In the genomic region with DNA sequence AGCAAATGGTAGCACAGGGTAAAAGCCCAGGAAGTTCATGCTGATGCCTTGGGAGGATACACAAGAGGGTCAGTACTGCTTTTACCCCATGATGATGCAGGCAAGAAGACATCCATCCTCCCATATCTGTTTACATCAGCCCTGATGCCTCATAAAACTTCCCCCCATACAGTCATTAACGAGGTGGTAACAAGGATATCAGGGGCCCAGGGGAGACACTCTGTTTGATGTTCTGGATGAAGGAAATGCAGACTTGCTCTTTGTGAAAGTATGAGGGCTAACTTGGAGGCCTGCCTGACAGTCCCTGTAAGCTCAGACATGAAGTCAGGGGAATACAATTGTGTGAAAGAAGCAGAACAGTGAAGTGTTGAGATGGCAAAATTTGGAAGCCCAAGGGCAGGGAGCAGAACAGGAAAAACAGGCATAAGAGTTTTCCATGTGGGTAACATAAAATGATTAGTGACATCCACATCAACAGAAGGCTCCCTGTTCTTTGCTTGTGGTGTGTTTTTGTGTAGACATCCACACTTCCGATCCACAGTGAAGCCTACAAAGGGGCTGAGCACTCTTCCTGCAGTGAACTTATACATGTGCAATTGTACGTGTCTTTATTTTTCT, we compare ENCODE assay signal across 25 cellular contexts.
DNase-seq lines count a peak whose midpoint lies in the region; ATAC-seq and TF ChIP-seq lines count a peak whose summit lies in the region.
"Had no signal": no experiment of that assay in that cellular context is flagged by ENCODE, and none has a peak within 500 bp of the region (broad histone marks: within the 10 kb centered on the region; RNA-seq: fewer than 3 reads in every experiment).

No MANE protein-coding gene starts in this region.

- no TSS peak for BruUV-seq in mammary epithelial cell (replicated peaks; lab: Mats Ljungman, UMichigan)

- no peaks in the 10 kb centered on the region for H3K36me3 Mint-ChIP-seq in nephron progenitor cell (ENCODE audit: low read depth)
- H3K36me3 Mint-ChIP-seq: CD4-positive, alpha-beta memory T cell had no signal

- peaks cover 3% of the 10 kb centered on the region for H3K27me3 Mint-ChIP-seq in nephron progenitor cell (ENCODE audit: low read depth, poor library complexity)

- 38% methylated on average over 3 of the region's 3 CpGs for WGBS in mammary epithelial cell (ENCODE audit: low coverage, missing lambda C conversion rate)

- no peak overlapping the region for H2AFZ ChIP-seq in mammary epithelial cell (ENCODE audit: low read depth, low read length)

- no peaks in the 10 kb centered on the region for H3K27me3 ChIP-seq in effector memory CD4-positive, alpha-beta T cell (replicated peaks; ENCODE audit: control insufficient read depth, insufficient read depth, low read length, poor library complexity, severe bottlenecking)
- H3K27me3 ChIP-seq in mammary epithelial cell (ENCODE audit: insufficient read depth, low read length) = no peaks in the 10 kb centered on the region
- H3K27me3 ChIP-seq: BLaER1 treated with 17β-estradiol and CSF1 and Interleukin-3, amounts not matched to agents 10 nM and 100 nM had no signal

- H3K9ac ChIP-seq in mammary epithelial cell (ENCODE audit: insufficient read depth, low read length) = no peak overlapping the region
- H3K9ac ChIP-seq: BLaER1 treated with 17β-estradiol and CSF1 and Interleukin-3, amounts not matched to agents 10 nM and 100 nM had no signal

- intact Hi-C loops in mammary epithelial cell (cut with micrococcal nuclease) = loop anchor here (10.0 kb wide), 2 partner anchors 351 to 451 kb away; no protein-coding TSS in a partner anchor

- CTCF ChIA-PET in mammary epithelial cell (lab: Charles Lee; ENCODE audit: low non-redundant PET) = no interaction called here

- no peak overlapping the region for H3K4me3 Mint-ChIP-seq in nephron progenitor cell
- H3K4me3 Mint-ChIP-seq: CD4-positive, alpha-beta memory T cell had no signal

- H3K4me3 ChIP-seq in effector memory CD4-positive, alpha-beta T cell (ENCODE audit: insufficient read depth, low read depth, low read length, poor library complexity, severe bottlenecking) = no peak overlapping the region
- no peak overlapping the region for H3K4me3 ChIP-seq in mammary epithelial cell (replicated peaks in 1 of 3; ENCODE audit: insufficient read depth in 1 of 3, low read depth in 2 of 3, low read length in 3 of 3)
- H3K4me3 ChIP-seq: A549; BLaER1 treated with 17β-estradiol and CSF1 and Interleukin-3, amounts not matched to agents 10 nM and 100 nM had no signal

- H3K36me3 ChIP-seq in effector memory CD4-positive, alpha-beta T cell (ENCODE audit: control insufficient read depth, insufficient read depth, low read length) = no peaks in the 10 kb centered on the region
- H3K36me3 ChIP-seq in mammary epithelial cell (ENCODE audit: insufficient read depth, low read length) = no peaks in the 10 kb centered on the region
- H3K36me3 ChIP-seq: BLaER1 treated with 17β-estradiol and CSF1 and Interleukin-3, amounts not matched to agents 10 nM and 100 nM had no signal

- peak overlapping the region; percentile 13 for H3K27ac Mint-ChIP-seq in nephron progenitor cell
- H3K27ac Mint-ChIP-seq: CD4-positive, alpha-beta memory T cell had no signal

- H3K27ac ChIP-seq in effector memory CD4-positive, alpha-beta T cell (ENCODE audit: insufficient read depth, low read length, poor library complexity, severe bottlenecking) = no peak overlapping the region
- H3K27ac ChIP-seq in mammary epithelial cell (ENCODE audit: insufficient read depth, low read depth, low read length) = no peak overlapping the region
- H3K27ac ChIP-seq: A549; BLaER1 treated with 17β-estradiol and CSF1 and Interleukin-3, amounts not matched to agents 10 nM and 100 nM; RWPE1 had no signal

- H3K4me1 ChIP-seq in effector memory CD4-positive, alpha-beta T cell (ENCODE audit: control insufficient read depth, insufficient read depth, low read length, poor library complexity, severe bottlenecking) = no peaks in the 10 kb centered on the region
- H3K4me1 ChIP-seq in mammary epithelial cell (ENCODE audit: insufficient read depth, low read length) = peaks cover 18% of the 10 kb centered on the region
- H3K4me1 ChIP-seq: A549 had no signal

- H3K4me2 ChIP-seq in mammary epithelial cell (ENCODE audit: insufficient read depth, low read depth, low read length) = no peak overlapping the region
- H3K4me2 ChIP-seq: A549 had no signal

- no peaks in the 10 kb centered on the region for H3K9me3 ChIP-seq in effector memory CD4-positive, alpha-beta T cell (ENCODE audit: control insufficient read depth, low read length)
- H3K9me3 ChIP-seq in mammary epithelial cell (replicated peaks; ENCODE audit: insufficient read depth, low read length) = no peaks in the 10 kb centered on the region
- H3K9me3 ChIP-seq: A549; BLaER1 treated with 17β-estradiol and CSF1 and Interleukin-3, amounts not matched to agents 10 nM and 100 nM had no signal

- DNase-seq in DMS79 treated with DMSO at 0.1 percent for 48 hours (lab: John Stamatoyannopoulos, UW) (peak; percentile 44), M059J (ENCODE audit: low read depth) (peak; percentile 36), nephron progenitor cell (no peak), GM03348 (ENCODE audit: low spot score) (no peak), mammary epithelial cell (no peak)
- DNase-seq in effector memory CD4-positive, alpha-beta T cell = no peak
- DNase-seq: AML-193; CD4-positive, alpha-beta memory T cell; COR-L47; DMS53; EL; GF-D8; Kasumi-1; NCI-H2029; NCI-H2227 treated with DMSO at 0.1 percent for 48 hours; NCI-H82; SHP77; T-helper 1 cell had no signal

- no peaks in the 10 kb centered on the region for H4K20me1 ChIP-seq in mammary epithelial cell (ENCODE audit: insufficient read depth, low read length)
- H4K20me1 ChIP-seq: BLaER1 treated with 17β-estradiol and CSF1 and Interleukin-3, amounts not matched to agents 10 nM and 100 nM had no signal

- in situ Hi-C loops in mammary epithelial cell (cut with MboI; ENCODE audit: low sequenced_read_pairs in 2 of 2) = loop anchor here in 1 of 2 donors (25.0 kb wide), 3 partner anchors 588 to 1062 kb away; partner anchors contain the start of gene MAFB

- H3K9me3 Mint-ChIP-seq in nephron progenitor cell = no peaks in the 10 kb centered on the region

- H3K79me2 ChIP-seq in mammary epithelial cell (ENCODE audit: insufficient read depth, low read length) = no peaks in the 10 kb centered on the region

- TF ChIP-seq CTCF in nephron progenitor cell (IDR thresholded peaks at IDR 0.05) (no peak), mammary epithelial cell (conservative IDR thresholded peaks at IDR 0.05 in 1 of 2, IDR thresholded peaks at IDR 0.05 in 1 of 2; ENCODE audit: extremely low read depth in 1 of 2, insufficient read depth in 1 of 2, low read depth in 1 of 2, low read length in 2 of 2) (no peak)

- peaks cover 99% of the 10 kb centered on the region for H3K4me1 Mint-ChIP-seq in nephron progenitor cell

- peak; percentile 19 for ATAC-seq in esophagus mucosa
- ATAC-seq: A549, HCT116, HepG2, Panc1 had no signal

- dilution Hi-C loops in mammary epithelial cell (cut with HindIII; ENCODE audit: low sequenced_read_pairs) = no loop called here

Comparison
In these comparisons a context has a peak if more than half of its experiments do, and no peak if none do; other contexts are left out.
1. DNase-seq: peak in DMS79 treated with DMSO at 0.1 percent for 48 hours (single experiment) and M059J (single experiment); none in nephron progenitor cell (single experiment), GM03348 (single experiment), effector memory CD4-positive, alpha-beta T cell (0 of 3) and mammary epithelial cell (single experiment).